15 cellular contexts compared by ENCODE assay signal in genomic region chr3:9870978-9871377, GRCh38. TPM values are rescaled to one million over a fixed set of nuclear protein-coding genes. Genes with fewer than 3 reads are reported as not detected.
DNase-seq lines count a peak whose midpoint lies in the region; ATAC-seq and TF ChIP-seq lines count a peak whose summit lies in the region.
"Had no signal": no experiment of that assay in that cellular context is flagged by ENCODE, and none has a peak within 500 bp of the region (broad histone marks: within the 10 kb centered on the region; RNA-seq: fewer than 3 reads in every experiment).

No MANE protein-coding gene starts in this region.

- in situ Hi-C loops in astrocyte of the spinal cord (cut with HindIII; ENCODE audit: low sequenced_read_pairs) = no loop called here

- no peak overlapping the region for H3K4me3 ChIP-seq in astrocyte of the spinal cord (ENCODE audit: low read depth, low read length)

- no peak for TF ChIP-seq CTCF in AG09319 (IDR thresholded peaks at IDR 0.05; ENCODE audit: low read depth, low read length)
- no peak for TF ChIP-seq CTCF in astrocyte of the spinal cord (IDR thresholded peaks at IDR 0.05; ENCODE audit: low read depth, low read length)
- TF ChIP-seq CTCF in foreskin keratinocyte (conservative IDR thresholded peaks at IDR 0.05) = no peak

- no peaks in the 10 kb centered on the region for H3K27me3 ChIP-seq in foreskin keratinocyte

- ATAC-seq in foreskin keratinocyte (peak; percentile 67), GM19324 (IDR thresholded peaks at IDR 0.05; ENCODE audit: low FRiP score, unreplicated experiment) (no peak)
- ATAC-seq: activated CD4-positive, alpha-beta T cell treated with anti-CD3 and anti-CD28 coated beads for 36 hours; activated naive CD4-positive, alpha-beta T cell treated with anti-CD3 and anti-CD28 coated beads, Interleukin-2, amount 50 U/mL, for 72 hours; stimulated activated naive CD8-positive, alpha-beta T cell treated with anti-CD3 and anti-CD28 coated beads, Interleukin-15, Interleukin-2, amounts not matched to agents 100 U/mL and 50 U/mL, for 24 hours had no signal

- H3K4me1 ChIP-seq in foreskin keratinocyte = peaks cover 9% of the 10 kb centered on the region

- no peak overlapping the region for H3K27ac ChIP-seq in foreskin keratinocyte

- DNase-seq in AG09319 (ENCODE audit: extremely low read depth, low read depth) (peak; percentile 44), HS-5 (ENCODE audit: low read depth) (peak; percentile 55), astrocyte of the spinal cord (ENCODE audit: low read depth, low spot score) (peak; percentile 68), foreskin keratinocyte (peak; percentile 46 to 78), occipital lobe (lab: John Stamatoyannopoulos, UW) (no peak), NCI-H2081 treated with DMSO at 0.1 percent for 48 hours (lab: John Stamatoyannopoulos, UW) (no peak)
- DNase-seq in stimulated activated CD4-positive, alpha-beta T cell treated with anti-CD3 and anti-CD28 coated beads, Interleukin-1b, Interleukin-23, amount 100 ng/mL, for 48 hours = no peak
- DNase-seq: activated CD4-positive, alpha-beta T cell treated with anti-CD3 and anti-CD28 coated beads for 36 hours; activated T-cell treated with anti-CD3 and anti-CD28 coated beads for 4 hours; NCI-H1930; stimulated activated naive CD8-positive, alpha-beta T cell treated with anti-CD3 and anti-CD28 coated beads, Interleukin-15, Interleukin-2, amounts not matched to agents 100 U/mL and 50 U/mL, for 24 hours had no signal

RNA-seq across cellular contexts. Expression of gene CIDEC, which starts 9.1 kb away (rescaled TPM):
- total RNA-seq in foreskin keratinocyte = 0.14 TPM in 1 of 2 replicates, not detected in the other
- 0.07 and 0.08 TPM in 2 replicates for polyA plus RNA-seq in foreskin keratinocyte
- total RNA-seq in occipital lobe = not detected
- total RNA-seq: activated CD4-positive, alpha-beta T cell treated with anti-CD3 and anti-CD28 coated beads for 36 hours; activated naive CD4-positive, alpha-beta T cell treated with anti-CD3 and anti-CD28 coated beads, Interleukin-2, amount 50 U/mL, for 72 hours; kidney epithelial cell had no signal

RNA-seq across cellular contexts. Expression of gene JAGN1, which starts 19.4 kb away (rescaled TPM):
- total RNA-seq in foreskin keratinocyte (27.8 and 34.2 TPM in 2 replicates), occipital lobe (17.8 TPM)
- 48.2 and 56.5 TPM in 2 replicates for polyA plus RNA-seq in foreskin keratinocyte

RNA-seq across cellular contexts. Expression of gene RPUSD3, which starts 27.2 kb away (rescaled TPM):
- 56.4 and 62.2 TPM in 2 replicates for total RNA-seq in foreskin keratinocyte
- 78.4 and 85.1 TPM in 2 replicates for polyA plus RNA-seq in foreskin keratinocyte
- total RNA-seq in occipital lobe = 20.9 TPM

RNA-seq across cellular contexts. Expression of gene IL17RE, which starts 31.7 kb away (rescaled TPM):
- total RNA-seq in foreskin keratinocyte = 11.4 and 12.8 TPM in 2 replicates
- polyA plus RNA-seq in foreskin keratinocyte = 8.1 and 9.9 TPM in 2 replicates
- not detected for total RNA-seq in occipital lobe
- total RNA-seq: skeletal muscle tissue had no signal

RNA-seq across cellular contexts. Expression of gene IL17RC, which starts 45.9 kb away (rescaled TPM):
- 22.4 and 25.9 TPM in 2 replicates for total RNA-seq in foreskin keratinocyte
- polyA plus RNA-seq in foreskin keratinocyte = 19.5 and 21.8 TPM in 2 replicates
- total RNA-seq in occipital lobe = 4.5 TPM

Comparison
In these comparisons a context has a peak if more than half of its experiments do, and no peak if none do; other contexts are left out.
1. DNase-seq: peak in AG09319 (single experiment), HS-5 (single experiment), astrocyte of the spinal cord (single experiment) and foreskin keratinocyte (2 of 2); none in stimulated activated CD4-positive, alpha-beta T cell treated with anti-CD3 and anti-CD28 coated beads, Interleukin-1b, Interleukin-23, amount 100 ng/mL, for 48 hours (single experiment), occipital lobe (single experiment) and NCI-H2081 treated with DMSO at 0.1 percent for 48 hours (single experiment).